In the genomic region with DNA sequence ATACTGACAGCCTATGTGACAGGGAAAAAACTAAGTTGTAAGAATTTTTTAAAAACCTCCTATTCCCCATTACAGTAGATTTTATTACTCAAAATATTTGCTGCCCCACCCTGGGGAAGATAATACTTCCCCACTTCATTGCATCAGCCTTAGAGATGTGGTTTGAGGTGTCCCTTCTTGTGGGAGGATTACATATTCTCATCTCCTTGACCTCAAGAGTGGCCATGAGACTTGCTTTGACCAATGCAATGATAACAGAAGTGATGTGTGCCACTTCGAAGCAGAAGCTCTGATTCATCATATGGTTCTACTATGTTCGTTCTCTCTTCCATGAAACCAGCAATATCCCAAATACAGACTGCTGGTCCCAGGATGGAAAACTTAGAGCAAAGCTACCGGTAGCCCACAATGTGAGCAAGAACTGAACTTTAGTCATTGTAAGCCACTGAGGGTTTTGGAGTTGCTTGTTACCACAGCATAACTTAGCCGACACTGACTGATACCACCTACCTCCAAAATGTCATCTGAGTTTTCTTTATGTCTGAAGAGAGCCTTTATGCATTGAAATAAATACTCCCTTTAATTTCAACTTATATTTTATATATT, we compare ENCODE assay signal across 14 cellular contexts.
DNase-seq lines count a peak whose midpoint lies in the region; ATAC-seq, FAIRE-seq and TF ChIP-seq lines count a peak whose summit lies in the region.
"Had no signal": no experiment of that assay in that cellular context is flagged by ENCODE, and none has a peak within 500 bp of the region (broad histone marks: within the 10 kb centered on the region; RNA-seq: fewer than 3 reads in every experiment).

No MANE protein-coding gene starts in this region.

- H3K4me1 ChIP-seq in BLaER1 treated with 17β-estradiol and CSF1 and Interleukin-3, amounts not matched to agents 10 nM and 100 nM = peaks cover 65 to 79% (median 68%) of the 10 kb centered on the region in 10 experiments
- peaks cover 0 to 39% of the 10 kb centered on the region in 2 donors for H3K4me1 ChIP-seq in left lung
- H3K4me1 ChIP-seq: colonic mucosa had no signal

- intact Hi-C loops in left lung (cut with DNase I) = no loop called here

- no peak overlapping the region for H3K4me3 ChIP-seq in BLaER1 treated with 17β-estradiol and CSF1 and Interleukin-3, amounts not matched to agents 10 nM and 100 nM
- H3K4me3 ChIP-seq in left lung = no peak overlapping the region
- H3K4me3 ChIP-seq: colonic mucosa had no signal

- peaks cover 11% of the 10 kb centered on the region for H3K4me1 Mint-ChIP-seq in progenitor cell of endocrine pancreas (ENCODE audit: low read depth)

- peaks cover 19% of the 10 kb centered on the region for H3K9me3 Mint-ChIP-seq in progenitor cell of endocrine pancreas (ENCODE audit: low read depth)

- H4K20me1 ChIP-seq in BLaER1 treated with 17β-estradiol and CSF1 and Interleukin-3, amounts not matched to agents 10 nM and 100 nM = no peaks in the 10 kb centered on the region

- H3K27ac ChIP-seq in BLaER1 treated with 17β-estradiol and CSF1 and Interleukin-3, amounts not matched to agents 10 nM and 100 nM = peak overlapping the region; percentile 76 to 95 (median 93); a peak in 21 of 22 replicates
- peak overlapping the region; percentile 46 to 74 for H3K27ac ChIP-seq in left lung
- H3K27ac ChIP-seq: colonic mucosa had no signal

- no peak overlapping the region for H3K4me3 Mint-ChIP-seq in progenitor cell of endocrine pancreas (ENCODE audit: low read depth)

- H3K27ac Mint-ChIP-seq in progenitor cell of endocrine pancreas = no peak overlapping the region
- H3K27ac Mint-ChIP-seq: activated naive CD8-positive, alpha-beta T cell treated with anti-CD3 and anti-CD28 coated beads, Interleukin-2, amount 10 ng/mL, durations not matched to agents 7 days and 5 days had no signal

- peaks cover 14% of the 10 kb centered on the region for H3K36me3 Mint-ChIP-seq in progenitor cell of endocrine pancreas (ENCODE audit: insufficient read depth)

- peak; percentile 51 for FAIRE-seq in GM19239 (lab: Jason Lieb, UNC)

- H3K9ac ChIP-seq in BLaER1 treated with 17β-estradiol and CSF1 and Interleukin-3, amounts not matched to agents 10 nM and 100 nM = peak overlapping the region in 8 of 11 experiments; percentile 25 to 82 (median 80); a peak in 14 of 22 replicates

- no peaks in the 10 kb centered on the region for H3K27me3 Mint-ChIP-seq in progenitor cell of endocrine pancreas
- H3K27me3 Mint-ChIP-seq: activated naive CD8-positive, alpha-beta T cell treated with anti-CD3 and anti-CD28 coated beads, Interleukin-2, amount 10 ng/mL, durations not matched to agents 7 days and 5 days had no signal

- DNase-seq in GM19239 (ENCODE audit: insufficient read length, low spot score) = no peak
- peak; percentile 28 for DNase-seq in RPMI7951 (ENCODE audit: low read depth)
- DNase-seq in left lung = no peak
- DNase-seq in T-helper 2 cell = no peak
- no peak for DNase-seq in progenitor cell of endocrine pancreas (ENCODE audit: low spot score, unreplicated experiment)
- DNase-seq: activated naive CD8-positive, alpha-beta T cell treated with anti-CD3 and anti-CD28 coated beads, Interleukin-2, amount 10 ng/mL, durations not matched to agents 7 days and 5 days; colonic mucosa; foreskin melanocyte; GDM1; NCI-H1694; NCI-H82 had no signal

- H3K36me3 ChIP-seq in BLaER1 treated with 17β-estradiol and CSF1 and Interleukin-3, amounts not matched to agents 10 nM and 100 nM = peaks cover 0 to 20% (median 5%) of the 10 kb centered on the region in 11 experiments; a peak in 12 of 22 replicates
- H3K36me3 ChIP-seq in left lung = no peaks in the 10 kb centered on the region
- H3K36me3 ChIP-seq: colonic mucosa had no signal

- H3K9me3 ChIP-seq in BLaER1 treated with 17β-estradiol and CSF1 and Interleukin-3, amounts not matched to agents 10 nM and 100 nM (replicated peaks in 1 of 11) = peaks cover 15 to 31% (median 19%) of the 10 kb centered on the region in 11 experiments
- no peaks in the 10 kb centered on the region for H3K9me3 ChIP-seq in left lung
- H3K9me3 ChIP-seq: colonic mucosa had no signal

- ATAC-seq in left lung = peak; percentile 56
- ATAC-seq in GM18519 (IDR thresholded peaks at IDR 0.05; ENCODE audit: low FRiP score, unreplicated experiment) = no peak
- ATAC-seq in GM21723 (IDR thresholded peaks at IDR 0.05; ENCODE audit: unreplicated experiment) = no peak

- H3K4me2 ChIP-seq in BLaER1 treated with 17β-estradiol and CSF1 and Interleukin-3, amounts not matched to agents 10 nM and 100 nM = peak overlapping the region; percentile 43 to 93 (median 76)

- H3K27me3 ChIP-seq in BLaER1 treated with 17β-estradiol and CSF1 and Interleukin-3, amounts not matched to agents 10 nM and 100 nM = no peaks in the 10 kb centered on the region
- H3K27me3 ChIP-seq in left lung = no peaks in the 10 kb centered on the region
- H3K27me3 ChIP-seq: colonic mucosa had no signal

- TF ChIP-seq CTCF in left lung (IDR thresholded peaks at IDR 0.05) = no peak
- TF ChIP-seq CTCF in progenitor cell of endocrine pancreas (IDR thresholded peaks at IDR 0.05; ENCODE audit: unreplicated experiment) = no peak
